19 cellular contexts compared by ENCODE assay signal in the genomic region with DNA sequence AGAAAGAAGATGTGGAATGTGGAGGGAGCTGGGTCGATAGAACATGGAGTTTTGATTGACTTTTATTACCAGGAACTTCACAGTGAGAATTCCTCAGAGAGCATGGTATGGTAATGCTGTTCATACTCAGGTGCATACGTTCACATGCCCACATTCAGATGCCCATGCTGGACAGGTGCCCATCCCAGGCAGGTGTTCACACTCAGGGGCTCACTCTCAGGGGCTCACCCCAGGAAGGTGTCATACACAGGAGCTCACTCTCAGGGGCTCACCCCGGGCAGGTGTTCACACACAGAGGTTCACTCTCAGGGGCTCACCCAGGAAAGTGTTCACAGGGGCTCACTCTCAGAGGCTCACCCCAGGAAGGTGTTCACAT.
"Had no signal": no experiment of that assay in that cellular context is flagged by ENCODE, and none has a peak within 500 bp of the region (broad histone marks: within the 10 kb centered on the region; RNA-seq: fewer than 3 reads in every experiment).

No MANE protein-coding gene starts in this region.

- FAIRE-seq: endometrium, small intestine had no signal

- H3K36me3 ChIP-seq: esophagus muscularis mucosa, gastrocnemius medialis, heart right ventricle, neutrophil, suprapubic skin, tibial artery, upper lobe of right lung had no signal

- H3K27ac ChIP-seq: epithelial cell of prostate, esophagus muscularis mucosa, gastrocnemius medialis, heart right ventricle, neutrophil, suprapubic skin, tibial artery, upper lobe of right lung had no signal

- H3K9me3 ChIP-seq: esophagus muscularis mucosa, gastrocnemius medialis, mucosa of descending colon, neutrophil, suprapubic skin, tibial artery, upper lobe of right lung had no signal

- H3K4me3 ChIP-seq: esophagus muscularis mucosa, gastrocnemius medialis, heart right ventricle, mucosa of descending colon, suprapubic skin, tibial artery, upper lobe of right lung had no signal

- H3K4me1 ChIP-seq: gastrocnemius medialis, heart right ventricle, suprapubic skin, tibial artery, upper lobe of right lung had no signal

- DNase-seq: effector memory CD4-positive, alpha-beta T cell; gastrocnemius medialis; heart right ventricle; islet precursor cell; mammary epithelial cell; mucosa of descending colon; naive thymus-derived CD8-positive, alpha-beta T cell; right cardiac atrium; small intestine; stimulated activated CD4-positive, alpha-beta T cell treated with anti-CD3 and anti-CD28 coated beads, Interleukin-12 subunit alpha, Interleukin-12 subunit beta, amount 100 ng/mL, for 4 hours; stimulated activated naive CD4-positive, alpha-beta T cell; tibial artery; upper lobe of right lung had no signal

- ATAC-seq: gastrocnemius medialis; heart right ventricle; left lobe of liver; mucosa of descending colon; naive thymus-derived CD8-positive, alpha-beta T cell; right cardiac atrium had no signal
